ENCODE assay signal across 1 cellular context in genomic region chr6:149565539-149566371, GRCh38.
TF ChIP-seq lines count a peak whose summit lies in the region.

No MANE protein-coding gene starts in this region.

TF ChIP-seq in HepG2, 621 proteins besides CTCF, POLR2A, EP300 and RAD21 (continued from another document and continues in another):
- no peak for TF ChIP-seq TFE3 (CRISPR knock-in tag; IDR thresholded peaks at IDR 0.05)
- no peak for TF ChIP-seq MLXIP (CRISPR knock-in tag; IDR thresholded peaks at IDR 0.05; ENCODE audit: borderline replicate concordance)
- no peak for TF ChIP-seq ZBTB2 (CRISPR knock-in tag; IDR thresholded peaks at IDR 0.05; ENCODE audit: low read depth)
- no peak for TF ChIP-seq NR3C1 (CRISPR knock-in tag; IDR thresholded peaks at IDR 0.05)
- peak; percentile 18; the same call in 1 of the 2 replicates for TF ChIP-seq SRF (IDR thresholded peaks at IDR 0.05; ENCODE audit: low read depth, low read length)
- TF ChIP-seq BCL3 (CRISPR knock-in tag; IDR thresholded peaks at IDR 0.05): no peak
- TF ChIP-seq ZNF513 (CRISPR knock-in tag; conservative IDR thresholded peaks at IDR 0.05): no peak
- TF ChIP-seq CEBPZ (IDR thresholded peaks at IDR 0.05; ENCODE audit: low read length): no peak
- no peak for TF ChIP-seq RARG (CRISPR knock-in tag; IDR thresholded peaks at IDR 0.05; ENCODE audit: low read depth)
- no peak for TF ChIP-seq ZNF407 (CRISPR knock-in tag; IDR thresholded peaks at IDR 0.05; ENCODE audit: not compliant biosample characterization)
- TF ChIP-seq ZNF230 (CRISPR knock-in tag; IDR thresholded peaks at IDR 0.05): no peak
- no peak for TF ChIP-seq REL (CRISPR knock-in tag; conservative IDR thresholded peaks at IDR 0.05)
- TF ChIP-seq MAFF (IDR thresholded peaks at IDR 0.05; ENCODE audit: low read depth, low read length): no peak
- TF ChIP-seq ATF4 (CRISPR knock-in tag; IDR thresholded peaks at IDR 0.05): peak in 1 of 2 experiments; percentile 33; a peak in 1 of 4 replicates
- TF ChIP-seq AGO2 (optimal IDR thresholded peaks at IDR 0.05; ENCODE audit: low read depth, low read length): no peak
